ENCODE assay signal across 11 cellular contexts in genomic region chr6:21808551-21809181, GRCh38.
DNase-seq lines count a peak whose midpoint lies in the region; ATAC-seq, FAIRE-seq and TF ChIP-seq lines count a peak whose summit lies in the region.
"Had no signal": no experiment of that assay in that cellular context is flagged by ENCODE, and none has a peak within 500 bp of the region (broad histone marks: within the 10 kb centered on the region; RNA-seq: fewer than 3 reads in every experiment).

No MANE protein-coding gene starts in this region.

- H3K27me3 ChIP-seq in astrocyte (ENCODE audit: insufficient read depth, low read length): no peaks in the 10 kb centered on the region
- H3K27me3 ChIP-seq in testis: no peaks in the 10 kb centered on the region

- peak; percentile 59 for DNase-seq in LNCaP clone FGC (ENCODE audit: low read depth)
- peak; percentile 39 for DNase-seq in astrocyte (ENCODE audit: low read depth)
- DNase-seq in left kidney (ENCODE audit: low read depth, low spot score): peak; percentile 75
- peak; percentile 64 for DNase-seq in testis
- no peak for DNase-seq in activated CD8-positive, alpha-beta memory T cell treated with anti-CD3 and anti-CD28 coated beads, Interleukin-2, amount 50 U/mL, for 48 hours
- DNase-seq in CD14-positive monocyte (ENCODE audit: low spot score): no peak
- DNase-seq: T-helper 1 cell had no signal

- H3K9me3 ChIP-seq in astrocyte (ENCODE audit: insufficient read depth, low read depth, low read length) (no peaks in the 10 kb centered on the region), testis (no peaks in the 10 kb centered on the region)

- peak overlapping the region; percentile 76 for H3K4me2 ChIP-seq in astrocyte (ENCODE audit: low read length)

- peak overlapping the region; percentile 12 for H2AFZ ChIP-seq in astrocyte (ENCODE audit: low read depth, low read length)

- peak overlapping the region; percentile 89 for H3K27ac Mint-ChIP-seq in astrocyte (ENCODE audit: unreplicated experiment)
- H3K27ac Mint-ChIP-seq in CD14-positive monocyte: no peak overlapping the region

- TF ChIP-seq CTCF in LNCaP clone FGC (IDR thresholded peaks at IDR 0.05; ENCODE audit: control insufficient read depth, extremely low read depth, insufficient read depth): no peak
- TF ChIP-seq CTCF in astrocyte (IDR thresholded peaks at IDR 0.05; ENCODE audit: insufficient read depth, low read depth, low read length): no peak
- TF ChIP-seq CTCF in testis (IDR thresholded peaks at IDR 0.05): no peak
- no peak for TF ChIP-seq CTCF in CD14-positive monocyte (IDR thresholded peaks at IDR 0.05)

- H3K27ac ChIP-seq in astrocyte (ENCODE audit: low read depth, low read length) (peak overlapping the region; percentile 43), testis (peak overlapping the region; percentile 29 to 31)

- H3K79me2 ChIP-seq in astrocyte (ENCODE audit: insufficient read depth, low read length): peaks cover 3% of the 10 kb centered on the region

- no peaks in the 10 kb centered on the region for H4K20me1 ChIP-seq in astrocyte (ENCODE audit: insufficient read depth, low read length)

- H3K36me3 ChIP-seq in astrocyte (ENCODE audit: insufficient read depth, low read length) (no peaks in the 10 kb centered on the region), testis (ENCODE audit: low read depth, missing control alignments) (no peaks in the 10 kb centered on the region)

- TF ChIP-seq POLR2A in testis (IDR thresholded peaks at IDR 0.05): no peak

- peak overlapping the region; percentile 29 for H3K9ac ChIP-seq in astrocyte (ENCODE audit: low read length)

- H3K4me1 Mint-ChIP-seq in astrocyte (ENCODE audit: low read depth, unreplicated experiment) (peaks cover 24% of the 10 kb centered on the region), CD14-positive monocyte (no peaks in the 10 kb centered on the region)

- H3K4me3 Mint-ChIP-seq in astrocyte (ENCODE audit: unreplicated experiment) (no peak overlapping the region), CD14-positive monocyte (no peak overlapping the region)

- H3K4me1 ChIP-seq in astrocyte (ENCODE audit: insufficient read depth, low read length): peaks cover 27% of the 10 kb centered on the region
- peaks cover 10% of the 10 kb centered on the region for H3K4me1 ChIP-seq in testis

- no peaks in the 10 kb centered on the region for H3K27me3 Mint-ChIP-seq in astrocyte (ENCODE audit: low read depth, unreplicated experiment)
- H3K27me3 Mint-ChIP-seq in CD14-positive monocyte (ENCODE audit: low read depth in 3 of 3): peaks cover 0 to 1% (median 0%) of the 10 kb centered on the region in 3 donors

- intact Hi-C loops in testis (cut with DNase I; ENCODE audit: low total_unique reads) (no loop called here), CD14-positive monocyte (cut with micrococcal nuclease) (no loop called here)

- FAIRE-seq in astrocyte (lab: Jason Lieb, UNC): no peak
- FAIRE-seq: K562, urothelium cell line had no signal

- no peak overlapping the region for H3K4me3 ChIP-seq in LNCaP clone FGC (ENCODE audit: low read depth, low read length)
- H3K4me3 ChIP-seq in astrocyte (ENCODE audit: insufficient read depth, low read depth, low read length): peak overlapping the region; percentile 26
- no peak overlapping the region for H3K4me3 ChIP-seq in testis
- H3K4me3 ChIP-seq: K562 had no signal

- no peak for ATAC-seq in GM21825 (IDR thresholded peaks at IDR 0.05; ENCODE audit: unreplicated experiment)
- no peak for ATAC-seq in GM21423 (IDR thresholded peaks at IDR 0.05; ENCODE audit: unreplicated experiment)
- ATAC-seq: K562 had no signal

- H3K36me3 Mint-ChIP-seq in astrocyte (ENCODE audit: low read depth, unreplicated experiment) (no peaks in the 10 kb centered on the region), CD14-positive monocyte (no peaks in the 10 kb centered on the region)

- H3K9me3 Mint-ChIP-seq in astrocyte (ENCODE audit: unreplicated experiment) (no peaks in the 10 kb centered on the region), CD14-positive monocyte (peaks cover 0 to 1% (median 0%) of the 10 kb centered on the region in 7 donors)

- WGBS in testis, 2 donors: 25 to 43% methylated on average over 13 to 14 of the region's 14 CpGs

Comparison
In these comparisons a context has a peak if more than half of its experiments do, and no peak if none do; other contexts are left out.
1. DNase-seq: peak in LNCaP clone FGC (single experiment), astrocyte (single experiment), left kidney (single experiment) and testis (single experiment); none in activated CD8-positive, alpha-beta memory T cell treated with anti-CD3 and anti-CD28 coated beads, Interleukin-2, amount 50 U/mL, for 48 hours (single experiment) and CD14-positive monocyte (single experiment).